9 cellular contexts compared by ENCODE assay signal in genomic region chr13:66689628-66690027, GRCh38.
DNase-seq lines count a peak whose midpoint lies in the region; ATAC-seq, FAIRE-seq and TF ChIP-seq lines count a peak whose summit lies in the region.
"Had no signal": no experiment of that assay in that cellular context is flagged by ENCODE, and none has a peak within 500 bp of the region (broad histone marks: within the 10 kb centered on the region; RNA-seq: fewer than 3 reads in every experiment).

No MANE protein-coding gene starts in this region.

- H3K27me3 ChIP-seq in stomach, result no peaks in the 10 kb centered on the region

- H3K9me3 ChIP-seq in A549 (peaks cover 17% of the 10 kb centered on the region), stomach (peaks cover 4 to 14% (median 12%) of the 10 kb centered on the region in 4 donors)

- WGBS in A549 (ENCODE audit: missing lambda C conversion rate), result 6% methylated on average over 4 of the region's 4 CpGs
- 18 to 43% (median 26%) methylated on average over 4 of the region's 4 CpGs for WGBS in stomach, 5 donors

- no peak for TF ChIP-seq POLR2A in A549 (IDR thresholded peaks at IDR 0.05; ENCODE audit: low read length)
- TF ChIP-seq POLR2A in stomach (IDR thresholded peaks at IDR 0.05), result no peak

- TF ChIP-seq RAD21 in A549 (conservative IDR thresholded peaks at IDR 0.05 in 1 of 2, IDR thresholded peaks at IDR 0.05 in 1 of 2), result peak; percentile 62 to 69

- POLR2A ChIA-PET in A549 (lab: Yijun Ruan, JAX), result no interaction called here

- CTCF ChIA-PET in A549 (lab: Yijun Ruan, JAX), result interaction anchor here (0.8 to 1.7 kb wide), 10 partner anchors 20 to 553 kb away, joined by 3 to 9 read pairs (median 3); no protein-coding TSS in a partner anchor

- no peak for TF ChIP-seq EP300 in A549 (IDR thresholded peaks at IDR 0.05)
- TF ChIP-seq EP300 in stomach (IDR thresholded peaks at IDR 0.05), result no peak

- ATAC-seq in A549, result peak; percentile 62 to 81; a peak in 5 of 6 replicates
- ATAC-seq in left ventricle myocardium superior, result peak; percentile 25
- ATAC-seq in HG02678 (IDR thresholded peaks at IDR 0.05; ENCODE audit: unreplicated experiment), result no peak
- ATAC-seq: activated naive CD4-positive, alpha-beta T cell treated with anti-CD3 and anti-CD28 coated beads, Interleukin-2, amount 50 U/mL, for 72 hours had no signal

- intact Hi-C loops in left ventricle myocardium superior (cut with micrococcal nuclease), result no loop called here
- intact Hi-C loops in stomach (cut with DNase I; ENCODE audit: low total_unique reads), result no loop called here

- H3K4me3 ChIP-seq in A549 (no peak overlapping the region), stomach (no peak overlapping the region)

- peak overlapping the region; percentile 52 for H3K4me2 ChIP-seq in A549

- H3K27ac ChIP-seq in A549, result peak overlapping the region; percentile 32 to 37; a peak in 4 of 6 replicates
- H3K27ac ChIP-seq in VCaP, result no peak overlapping the region
- no peak overlapping the region for H3K27ac ChIP-seq in stomach

- H3K4me1 ChIP-seq in A549 (peaks cover 17% of the 10 kb centered on the region), stomach (no peaks in the 10 kb centered on the region)

- no peak for FAIRE-seq in A549 (lab: Jason Lieb, UNC)

- TF ChIP-seq CTCF in A549 (IDR thresholded peaks at IDR 0.05) (peak; percentile 33; the same call in 2 of the 3 replicates), VCaP (conservative IDR thresholded peaks at IDR 0.05) (peak; percentile 66), stomach (IDR thresholded peaks at IDR 0.05) (no peak)

- no peaks in the 10 kb centered on the region for H3K36me3 ChIP-seq in stomach

- DNase-seq in A549 (ENCODE audit: low read depth in 1 of 2, low spot score in 1 of 2) (peak in 1 of 2 experiments; percentile 50), HT-29 (ENCODE audit: low spot score) (peak; percentile 9), left ventricle myocardium superior (no peak), stomach (no peak), GDM1 (lab: John Stamatoyannopoulos, UW) (no peak), T-helper 1 cell (no peak)

TF ChIP-seq in A549, 52 proteins besides CTCF, POLR2A, EP300 and RAD21:
- TF ChIP-seq USF2 (IDR thresholded peaks at IDR 0.05) (no peak), SMC3 (IDR thresholded peaks at IDR 0.05) (peak; percentile 60; the same call in 2 of the 3 replicates)
TF ChIP-seq in A549: peak in this region for 1.

Comparison
In these comparisons a context has a peak if more than half of its experiments do, and no peak if none do; other contexts are left out.
1. H3K27ac ChIP-seq: peak in A549 (2 of 2); none in VCaP (single experiment) and stomach (0 of 5).
2. CTCF ChIP-seq: peak in A549 (single experiment) and VCaP (single experiment); none in stomach (0 of 7).